1 cellular context compared by ENCODE assay signal in genomic region chr6:146984251-146984924, GRCh38.
TF ChIP-seq lines count a peak whose summit lies in the region.

No MANE protein-coding gene starts in this region.

TF ChIP-seq in IMR-90, 13 proteins besides CTCF, POLR2A, EP300 and RAD21:
- TF ChIP-seq CEBPB (IDR thresholded peaks at IDR 0.05; ENCODE audit: low read depth, low read length) (peak; percentile 39; the same call in 1 of the 2 replicates), USF2 (IDR thresholded peaks at IDR 0.05; ENCODE audit: low read depth, low read length) (no peak), MAZ (IDR thresholded peaks at IDR 0.05; ENCODE audit: borderline replicate concordance, low read depth, low read length) (no peak), MXI1 (IDR thresholded peaks at IDR 0.05; ENCODE audit: borderline replicate concordance, low read depth, low read length) (no peak)
